ENCODE assay signal across 8 cellular contexts in the genomic region with DNA sequence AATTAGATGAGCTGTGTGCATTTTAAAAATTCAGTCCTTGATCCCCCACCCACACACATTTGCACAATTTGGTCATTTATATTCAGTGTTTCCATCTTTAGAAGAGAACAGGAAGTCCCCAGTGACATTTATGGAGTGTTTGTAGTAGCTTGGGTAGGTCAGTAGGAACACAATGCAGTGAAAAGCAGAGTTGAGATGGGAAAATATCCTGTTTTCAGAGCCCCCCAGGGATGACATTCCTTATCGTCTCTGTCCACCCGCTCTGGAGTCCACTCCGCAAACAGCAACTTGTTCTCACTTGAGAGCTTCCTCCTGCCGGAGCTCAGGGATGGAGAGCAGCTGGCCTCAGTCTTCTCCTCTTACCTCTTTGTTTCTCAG.
DNase-seq lines count a peak whose midpoint lies in the region; ATAC-seq and TF ChIP-seq lines count a peak whose summit lies in the region.

No MANE protein-coding gene starts in this region.

- H3K79me2 ChIP-seq in GM23338 (replicated peaks; ENCODE audit: insufficient read depth), result peaks cover 85% of the 10 kb centered on the region

- peaks cover 94% of the 10 kb centered on the region for H3K4me1 Mint-ChIP-seq in GM23338

- no peaks in the 10 kb centered on the region for H3K9me3 ChIP-seq in SK-N-MC (ENCODE audit: low read depth, low read length)

- peaks cover 4% of the 10 kb centered on the region; the same call in 1 of the 2 replicates for H4K20me1 ChIP-seq in GM23338 (replicated peaks; ENCODE audit: insufficient read depth)

- DNase-seq in GM23338 (ENCODE audit: low spot score) (no peak), SK-N-MC (ENCODE audit: low read depth, low spot score) (no peak), foreskin keratinocyte (no peak), renal cortical epithelial cell (ENCODE audit: low read depth) (peak; percentile 57), NCI-H1436 (lab: John Stamatoyannopoulos, UW) (no peak), C1 segment of cervical spinal cord (lab: John Stamatoyannopoulos, UW) (no peak)

- peak overlapping the region; percentile 24 for H3K4me2 ChIP-seq in GM23338

- peaks cover 22% of the 10 kb centered on the region for H3F3A ChIP-seq in GM23338 (replicated peaks; ENCODE audit: low read depth)

- no peak overlapping the region for H2AFZ ChIP-seq in GM23338

- TF ChIP-seq CTCF in GM23338 (conservative IDR thresholded peaks at IDR 0.05; ENCODE audit: low read depth in 2 of 2) (no peak), foreskin keratinocyte (conservative IDR thresholded peaks at IDR 0.05) (no peak)

- H3K4me1 ChIP-seq in GM23338 (ENCODE audit: insufficient read depth), result peaks cover 76% of the 10 kb centered on the region
- peaks cover 67% of the 10 kb centered on the region for H3K4me1 ChIP-seq in foreskin keratinocyte

- H3K4me3 Mint-ChIP-seq in GM23338, result peak overlapping the region; percentile 39; the same call in 2 of the 3 replicates

- no peak overlapping the region for H3K9ac ChIP-seq in SK-N-MC (ENCODE audit: insufficient read length)

- H3K27ac ChIP-seq in GM23338 (ENCODE audit: low read depth) (peak overlapping the region; percentile 96), SK-N-MC (peak overlapping the region; percentile 98), foreskin keratinocyte (peak overlapping the region; percentile 50)

- peaks cover 40% of the 10 kb centered on the region for H3K36me3 Mint-ChIP-seq in GM23338 (ENCODE audit: low read depth)

- peaks cover 39% of the 10 kb centered on the region for H3K27me3 Mint-ChIP-seq in GM23338 (ENCODE audit: insufficient read depth, low read depth, poor library complexity)

- H3K36me3 ChIP-seq in GM23338 (ENCODE audit: insufficient read depth), result no peaks in the 10 kb centered on the region; the same call in 1 of the 2 replicates
- H3K36me3 ChIP-seq in SK-N-MC (ENCODE audit: insufficient read depth, low read length), result no peaks in the 10 kb centered on the region

- H3K9me2 ChIP-seq in GM23338 (ENCODE audit: insufficient read depth), result peaks cover 9% of the 10 kb centered on the region

- H3K27me3 ChIP-seq in GM23338 (ENCODE audit: insufficient read depth) (no peaks in the 10 kb centered on the region), foreskin keratinocyte (no peaks in the 10 kb centered on the region)

- no peak overlapping the region for H3K4me3 ChIP-seq in GM23338
- H3K4me3 ChIP-seq in SK-N-MC, result peak overlapping the region; percentile 72

- ATAC-seq in GM23338, result no peak
- ATAC-seq in foreskin keratinocyte, result no peak
- ATAC-seq in GM21576 (IDR thresholded peaks at IDR 0.05; ENCODE audit: unreplicated experiment), result no peak
- no peak for ATAC-seq in HG02759 (IDR thresholded peaks at IDR 0.05; ENCODE audit: unreplicated experiment)

- peak overlapping the region; percentile 94 for H3K27ac Mint-ChIP-seq in GM23338

- no peaks in the 10 kb centered on the region for H3K9me3 Mint-ChIP-seq in GM23338

TF ChIP-seq in GM23338, 12 proteins besides CTCF, POLR2A, EP300 and RAD21 (continues in another document):
- TF ChIP-seq POLR2AphosphoS5 (IDR thresholded peaks at IDR 0.05; ENCODE audit: low read depth), result no peak
- TF ChIP-seq NANOG (IDR thresholded peaks at IDR 0.05; ENCODE audit: borderline replicate concordance), result no peak
- no peak for TF ChIP-seq JUNB (IDR thresholded peaks at IDR 0.05; ENCODE audit: unreplicated experiment)
- no peak for TF ChIP-seq CREB1 (CRISPR knock-in tag; IDR thresholded peaks at IDR 0.05; ENCODE audit: low read depth)
- no peak for TF ChIP-seq ZNF331 (CRISPR knock-in tag; IDR thresholded peaks at IDR 0.05; ENCODE audit: low read depth)
- TF ChIP-seq, protein P1, sequence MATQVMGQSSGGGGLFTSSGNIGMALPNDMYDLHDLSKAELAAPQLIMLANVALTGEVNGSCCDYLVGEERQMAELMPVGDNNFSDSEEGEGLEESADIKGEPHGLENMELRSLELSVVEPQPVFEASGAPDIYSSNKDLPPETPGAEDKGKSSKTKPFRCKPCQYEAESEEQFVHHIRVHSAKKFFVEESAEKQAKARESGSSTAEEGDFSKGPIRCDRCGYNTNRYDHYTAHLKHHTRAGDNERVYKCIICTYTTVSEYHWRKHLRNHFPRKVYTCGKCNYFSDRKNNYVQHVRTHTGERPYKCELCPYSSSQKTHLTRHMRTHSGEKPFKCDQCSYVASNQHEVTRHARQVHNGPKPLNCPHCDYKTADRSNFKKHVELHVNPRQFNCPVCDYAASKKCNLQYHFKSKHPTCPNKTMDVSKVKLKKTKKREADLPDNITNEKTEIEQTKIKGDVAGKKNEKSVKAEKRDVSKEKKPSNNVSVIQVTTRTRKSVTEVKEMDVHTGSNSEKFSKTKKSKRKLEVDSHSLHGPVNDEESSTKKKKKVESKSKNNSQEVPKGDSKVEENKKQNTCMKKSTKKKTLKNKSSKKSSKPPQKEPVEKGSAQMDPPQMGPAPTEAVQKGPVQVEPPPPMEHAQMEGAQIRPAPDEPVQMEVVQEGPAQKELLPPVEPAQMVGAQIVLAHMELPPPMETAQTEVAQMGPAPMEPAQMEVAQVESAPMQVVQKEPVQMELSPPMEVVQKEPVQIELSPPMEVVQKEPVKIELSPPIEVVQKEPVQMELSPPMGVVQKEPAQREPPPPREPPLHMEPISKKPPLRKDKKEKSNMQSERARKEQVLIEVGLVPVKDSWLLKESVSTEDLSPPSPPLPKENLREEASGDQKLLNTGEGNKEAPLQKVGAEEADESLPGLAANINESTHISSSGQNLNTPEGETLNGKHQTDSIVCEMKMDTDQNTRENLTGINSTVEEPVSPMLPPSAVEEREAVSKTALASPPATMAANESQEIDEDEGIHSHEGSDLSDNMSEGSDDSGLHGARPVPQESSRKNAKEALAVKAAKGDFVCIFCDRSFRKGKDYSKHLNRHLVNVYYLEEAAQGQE (IDR thresholded peaks at IDR 0.05; ENCODE audit: unreplicated experiment), result no peak
- TF ChIP-seq ZNF114 (CRISPR knock-in tag; IDR thresholded peaks at IDR 0.05), result no peak
- TF ChIP-seq EZH2phosphoT487 (IDR thresholded peaks at IDR 0.05; ENCODE audit: unreplicated experiment), result no peak
- TF ChIP-seq, protein P2, sequence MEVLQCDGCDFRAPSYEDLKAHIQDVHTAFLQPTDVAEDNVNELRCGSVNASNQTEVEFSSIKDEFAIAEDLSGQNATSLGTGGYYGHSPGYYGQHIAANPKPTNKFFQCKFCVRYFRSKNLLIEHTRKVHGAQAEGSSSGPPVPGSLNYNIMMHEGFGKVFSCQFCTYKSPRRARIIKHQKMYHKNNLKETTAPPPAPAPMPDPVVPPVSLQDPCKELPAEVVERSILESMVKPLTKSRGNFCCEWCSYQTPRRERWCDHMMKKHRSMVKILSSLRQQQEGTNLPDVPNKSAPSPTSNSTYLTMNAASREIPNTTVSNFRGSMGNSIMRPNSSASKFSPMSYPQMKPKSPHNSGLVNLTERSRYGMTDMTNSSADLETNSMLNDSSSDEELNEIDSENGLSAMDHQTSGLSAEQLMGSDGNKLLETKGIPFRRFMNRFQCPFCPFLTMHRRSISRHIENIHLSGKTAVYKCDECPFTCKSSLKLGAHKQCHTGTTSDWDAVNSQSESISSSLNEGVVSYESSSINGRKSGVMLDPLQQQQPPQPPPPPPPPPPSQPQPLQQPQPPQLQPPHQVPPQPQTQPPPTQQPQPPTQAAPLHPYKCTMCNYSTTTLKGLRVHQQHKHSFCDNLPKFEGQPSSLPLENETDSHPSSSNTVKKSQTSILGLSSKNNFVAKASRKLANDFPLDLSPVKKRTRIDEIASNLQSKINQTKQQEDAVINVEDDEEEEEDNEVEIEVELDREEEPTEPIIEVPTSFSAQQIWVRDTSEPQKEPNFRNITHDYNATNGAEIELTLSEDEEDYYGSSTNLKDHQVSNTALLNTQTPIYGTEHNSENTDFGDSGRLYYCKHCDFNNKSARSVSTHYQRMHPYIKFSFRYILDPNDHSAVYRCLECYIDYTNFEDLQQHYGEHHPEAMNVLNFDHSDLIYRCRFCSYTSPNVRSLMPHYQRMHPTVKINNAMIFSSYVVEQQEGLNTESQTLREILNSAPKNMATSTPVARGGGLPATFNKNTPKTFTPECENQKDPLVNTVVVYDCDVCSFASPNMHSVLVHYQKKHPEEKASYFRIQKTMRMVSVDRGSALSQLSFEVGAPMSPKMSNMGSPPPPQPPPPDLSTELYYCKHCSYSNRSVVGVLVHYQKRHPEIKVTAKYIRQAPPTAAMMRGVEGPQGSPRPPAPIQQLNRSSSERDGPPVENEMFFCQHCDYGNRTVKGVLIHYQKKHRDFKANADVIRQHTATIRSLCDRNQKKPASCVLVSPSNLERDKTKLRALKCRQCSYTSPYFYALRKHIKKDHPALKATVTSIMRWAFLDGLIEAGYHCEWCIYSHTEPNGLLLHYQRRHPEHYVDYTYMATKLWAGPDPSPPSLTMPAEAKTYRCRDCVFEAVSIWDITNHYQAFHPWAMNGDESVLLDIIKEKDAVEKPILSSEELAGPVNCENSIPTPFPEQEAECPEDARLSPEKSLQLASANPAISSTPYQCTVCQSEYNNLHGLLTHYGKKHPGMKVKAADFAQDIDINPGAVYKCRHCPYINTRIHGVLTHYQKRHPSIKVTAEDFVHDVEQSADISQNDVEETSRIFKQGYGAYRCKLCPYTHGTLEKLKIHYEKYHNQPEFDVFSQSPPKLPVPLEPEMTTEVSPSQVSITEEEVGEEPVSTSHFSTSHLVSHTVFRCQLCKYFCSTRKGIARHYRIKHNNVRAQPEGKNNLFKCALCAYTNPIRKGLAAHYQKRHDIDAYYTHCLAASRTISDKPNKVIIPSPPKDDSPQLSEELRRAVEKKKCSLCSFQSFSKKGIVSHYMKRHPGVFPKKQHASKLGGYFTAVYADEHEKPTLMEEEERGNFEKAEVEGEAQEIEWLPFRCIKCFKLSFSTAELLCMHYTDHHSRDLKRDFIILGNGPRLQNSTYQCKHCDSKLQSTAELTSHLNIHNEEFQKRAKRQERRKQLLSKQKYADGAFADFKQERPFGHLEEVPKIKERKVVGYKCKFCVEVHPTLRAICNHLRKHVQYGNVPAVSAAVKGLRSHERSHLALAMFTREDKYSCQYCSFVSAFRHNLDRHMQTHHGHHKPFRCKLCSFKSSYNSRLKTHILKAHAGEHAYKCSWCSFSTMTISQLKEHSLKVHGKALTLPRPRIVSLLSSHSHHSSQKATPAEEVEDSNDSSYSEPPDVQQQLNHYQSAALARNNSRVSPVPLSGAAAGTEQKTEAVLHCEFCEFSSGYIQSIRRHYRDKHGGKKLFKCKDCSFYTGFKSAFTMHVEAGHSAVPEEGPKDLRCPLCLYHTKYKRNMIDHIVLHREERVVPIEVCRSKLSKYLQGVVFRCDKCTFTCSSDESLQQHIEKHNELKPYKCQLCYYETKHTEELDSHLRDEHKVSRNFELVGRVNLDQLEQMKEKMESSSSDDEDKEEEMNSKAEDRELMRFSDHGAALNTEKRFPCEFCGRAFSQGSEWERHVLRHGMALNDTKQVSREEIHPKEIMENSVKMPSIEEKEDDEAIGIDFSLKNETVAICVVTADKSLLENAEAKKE (CRISPR knock-in tag; IDR thresholded peaks at IDR 0.05), result no peak
- no peak for TF ChIP-seq STAT1 (IDR thresholded peaks at IDR 0.05; ENCODE audit: unreplicated experiment)
